8 cellular contexts compared by ENCODE assay signal in the genomic region with DNA sequence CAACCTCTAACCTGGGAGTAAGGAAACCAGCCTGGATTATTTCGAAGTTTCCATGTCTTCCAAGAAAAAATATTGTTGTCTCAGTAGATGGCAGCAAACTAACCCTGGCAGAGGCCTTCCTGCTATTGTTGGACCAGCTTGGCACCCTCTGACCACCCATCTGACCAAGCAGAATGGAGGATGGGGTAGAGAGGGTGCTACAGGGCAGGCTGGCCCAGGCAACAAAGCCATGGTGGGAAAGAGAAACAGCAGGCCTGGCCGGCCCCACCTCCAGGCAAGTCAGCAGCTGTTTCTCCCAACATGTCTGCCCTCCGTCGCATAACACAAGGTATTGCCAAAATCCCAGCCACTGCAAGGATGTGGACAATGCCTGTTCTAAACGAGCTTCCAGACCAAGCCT.
DNase-seq lines count a peak whose midpoint lies in the region; ATAC-seq, FAIRE-seq and TF ChIP-seq lines count a peak whose summit lies in the region.

No MANE protein-coding gene starts in this region.

- intact Hi-C loops in uterus (cut with DNase I; ENCODE audit: low total_unique reads), result no loop called here

- H3K36me3 Mint-ChIP-seq in activated naive CD8-positive, alpha-beta T cell, result no peaks in the 10 kb centered on the region
- H3K36me3 Mint-ChIP-seq in activated naive CD8-positive, alpha-beta T cell treated with anti-CD3 and anti-CD28 coated beads for 36 hours, result no peaks in the 10 kb centered on the region

- H3K4me1 Mint-ChIP-seq in activated naive CD8-positive, alpha-beta T cell (ENCODE audit: low read depth), result peaks cover 77% of the 10 kb centered on the region
- H3K4me1 Mint-ChIP-seq in activated naive CD8-positive, alpha-beta T cell treated with anti-CD3 and anti-CD28 coated beads for 36 hours, result peaks cover 70% of the 10 kb centered on the region

- peak overlapping the region; percentile 74 to 84 for H3K27ac ChIP-seq in uterus

- no peaks in the 10 kb centered on the region for H3K27me3 Mint-ChIP-seq in activated naive CD8-positive, alpha-beta T cell
- no peaks in the 10 kb centered on the region for H3K27me3 Mint-ChIP-seq in activated naive CD8-positive, alpha-beta T cell treated with anti-CD3 and anti-CD28 coated beads for 36 hours

- no peaks in the 10 kb centered on the region for H3K9me3 Mint-ChIP-seq in activated naive CD8-positive, alpha-beta T cell (ENCODE audit: low read depth)
- no peaks in the 10 kb centered on the region for H3K9me3 Mint-ChIP-seq in activated naive CD8-positive, alpha-beta T cell treated with anti-CD3 and anti-CD28 coated beads for 36 hours

- H3K4me3 ChIP-seq in choroid plexus epithelial cell (ENCODE audit: low read depth, low read length), result no peak overlapping the region
- no peak overlapping the region for H3K4me3 ChIP-seq in uterus

- TF ChIP-seq POLR2A in uterus (IDR thresholded peaks at IDR 0.05), result no peak

- H3K36me3 ChIP-seq in uterus, result no peaks in the 10 kb centered on the region

- H3K4me3 Mint-ChIP-seq in activated naive CD8-positive, alpha-beta T cell, result peak overlapping the region; percentile 20
- H3K4me3 Mint-ChIP-seq in activated naive CD8-positive, alpha-beta T cell treated with anti-CD3 and anti-CD28 coated beads for 36 hours, result no peak overlapping the region

- no peak for ATAC-seq in GM19324 (IDR thresholded peaks at IDR 0.05; ENCODE audit: low FRiP score, unreplicated experiment)
- no peak for ATAC-seq in HG03571 (IDR thresholded peaks at IDR 0.05; ENCODE audit: unreplicated experiment)

- no peak for TF ChIP-seq CTCF in choroid plexus epithelial cell (conservative IDR thresholded peaks at IDR 0.05; ENCODE audit: low read depth, low read length)
- peak in 2 of 4 experiments; percentile 6 to 14 for TF ChIP-seq CTCF in uterus (IDR thresholded peaks at IDR 0.05)

- peaks cover 17 to 46% of the 10 kb centered on the region in 2 donors for H3K4me1 ChIP-seq in uterus

- DNase-seq in activated naive CD8-positive, alpha-beta T cell treated with anti-CD3 and anti-CD28 coated beads for 36 hours, result no peak
- peak; percentile 51 for DNase-seq in choroid plexus epithelial cell (ENCODE audit: low read depth)
- DNase-seq in midbrain (lab: John Stamatoyannopoulos, UW), result peak; percentile 72
- DNase-seq in uterus, result peak; percentile 62 to 72
- DNase-seq in HTR-8/SVneo (ENCODE audit: insufficient read length, low spot score), result no peak

- FAIRE-seq in HTR-8/SVneo (lab: Jason Lieb, UNC), result no peak

- H3K27ac Mint-ChIP-seq in activated naive CD8-positive, alpha-beta T cell, result no peak overlapping the region
- H3K27ac Mint-ChIP-seq in activated naive CD8-positive, alpha-beta T cell treated with anti-CD3 and anti-CD28 coated beads for 36 hours, result no peak overlapping the region

- H3K9me3 ChIP-seq in uterus, result no peaks in the 10 kb centered on the region

- H3K27me3 ChIP-seq in uterus, result no peaks in the 10 kb centered on the region

Comparison
In these comparisons a context has a peak if more than half of its experiments do, and no peak if none do; other contexts are left out.
1. DNase-seq: peak in choroid plexus epithelial cell (single experiment), midbrain (single experiment) and uterus (2 of 2); none in activated naive CD8-positive, alpha-beta T cell treated with anti-CD3 and anti-CD28 coated beads for 36 hours (single experiment) and HTR-8/SVneo (single experiment).